Comparison of ENCODE assay signal across 8 cellular contexts in genomic region chr14:51283402-51283825, GRCh38. TPM values are rescaled to one million over a fixed set of nuclear protein-coding genes. Genes with fewer than 3 reads are reported as not detected.
DNase-seq lines count a peak whose midpoint lies in the region; ATAC-seq, FAIRE-seq and TF ChIP-seq lines count a peak whose summit lies in the region.

No MANE protein-coding gene starts in this region.

- TF ChIP-seq RAD21 in HepG2 (CRISPR knock-in tag; IDR thresholded peaks at IDR 0.05) = peak; percentile 58; the same call in 1 of the 2 replicates

- no peaks in the 10 kb centered on the region for H3K9me3 ChIP-seq in DND-41 (ENCODE audit: insufficient read depth, low read length, severe bottlenecking)
- H3K9me3 ChIP-seq in NT2/D1 (ENCODE audit: insufficient read depth, low read length) = no peaks in the 10 kb centered on the region
- H3K9me3 ChIP-seq in HepG2 (ENCODE audit: low read length) = no peaks in the 10 kb centered on the region
- H3K9me3 ChIP-seq in vagina = no peaks in the 10 kb centered on the region

- H3K27ac ChIP-seq in DND-41 (ENCODE audit: low read length) (no peak overlapping the region), KMS-11 (no peak overlapping the region), coronary artery (no peak overlapping the region), HepG2 (ENCODE audit: extremely low read length, insufficient read depth, low read length) (no peak overlapping the region), vagina (peak overlapping the region; percentile 1)

- CTCF ChIA-PET in HepG2 (lab: Yijun Ruan, JAX; ENCODE audit: low intra/inter-chr PET ratio, low total read pairs) = interaction anchor here (0.9 to 2.8 kb wide), 3 partner anchors 467 to 497 kb away, joined by 4 to 25 read pairs (median 15); no protein-coding TSS in a partner anchor

- H3K36me3 ChIP-seq in DND-41 (ENCODE audit: insufficient read depth, low read length) (no peaks in the 10 kb centered on the region), KMS-11 (ENCODE audit: insufficient read depth) (no peaks in the 10 kb centered on the region), NT2/D1 (ENCODE audit: insufficient read depth, insufficient read length, low read length) (no peaks in the 10 kb centered on the region), HepG2 (replicated peaks in 1 of 2; ENCODE audit: control insufficient read depth in 1 of 2, insufficient read depth in 2 of 2, low read length in 2 of 2) (no peaks in the 10 kb centered on the region), vagina (no peaks in the 10 kb centered on the region)

- TF ChIP-seq POLR2A in HepG2 (IDR thresholded peaks at IDR 0.05; ENCODE audit: insufficient read depth in 1 of 2, low read depth in 2 of 2, low read length in 2 of 2) (no peak), vagina (IDR thresholded peaks at IDR 0.05) (no peak)

- no peak overlapping the region for H3K4me2 ChIP-seq in DND-41 (ENCODE audit: insufficient read depth, low read length)
- H3K4me2 ChIP-seq in KMS-11 = no peak overlapping the region
- no peak overlapping the region for H3K4me2 ChIP-seq in HepG2 (ENCODE audit: low read depth, low read length)

- ATAC-seq in DND-41 (ENCODE audit: insufficient read depth, low read depth) = peak; percentile 67
- peak; percentile 77 for ATAC-seq in HepG2
- no peak for ATAC-seq in stimulated activated naive CD8-positive, alpha-beta T cell treated with anti-CD3 and anti-CD28 coated beads, Interleukin-15, Interleukin-2, amounts not matched to agents 100 U/mL and 50 U/mL, for 24 hours
- ATAC-seq in activated CD4-positive, CD25-positive, alpha-beta regulatory T cell treated with anti-CD3 and anti-CD28 coated beads, Interleukin-2, amount 50 U/mL, for 24 hours = no peak

- no peak overlapping the region for H3K9ac ChIP-seq in DND-41 (ENCODE audit: low read depth, low read length)
- H3K9ac ChIP-seq in KMS-11 = no peak overlapping the region
- no peak overlapping the region for H3K9ac ChIP-seq in NT2/D1 (ENCODE audit: insufficient read length, low read depth)
- no peak overlapping the region for H3K9ac ChIP-seq in HepG2 (ENCODE audit: insufficient read depth, low read depth, low read length)

- 31% methylated on average over 3 of the region's 3 CpGs for WGBS in HepG2 (ENCODE audit: low lambda C conversion rate)

- H3K4me3 ChIP-seq in DND-41 (ENCODE audit: low read depth in 1 of 2, low read length in 2 of 2) (no peak overlapping the region), KMS-11 (IDR thresholded peaks at IDR 0.05; ENCODE audit: insufficient read depth, low read depth, low read length) (no peak overlapping the region), NT2/D1 (ENCODE audit: insufficient read length, low read depth) (no peak overlapping the region), coronary artery (no peak overlapping the region), HepG2 (replicated peaks in 1 of 3; ENCODE audit: insufficient read depth in 1 of 3, low read depth in 2 of 3, low read length in 3 of 3) (no peak overlapping the region), vagina (no peak overlapping the region)

- TF ChIP-seq EP300 in HepG2 (IDR thresholded peaks at IDR 0.05; ENCODE audit: low read depth in 2 of 2, low read length in 2 of 2) (no peak), HepG2 (CRISPR knock-in tag; IDR thresholded peaks at IDR 0.05; ENCODE audit: borderline replicate concordance) (no peak)

- H3K4me1 ChIP-seq in DND-41 (ENCODE audit: insufficient read depth, low read length) (no peaks in the 10 kb centered on the region), KMS-11 (ENCODE audit: low read depth, poor library complexity, severe bottlenecking) (peaks cover 5% of the 10 kb centered on the region), NT2/D1 (ENCODE audit: insufficient read depth, insufficient read length) (no peaks in the 10 kb centered on the region), HepG2 (ENCODE audit: insufficient read depth, low read length) (no peaks in the 10 kb centered on the region), vagina (no peaks in the 10 kb centered on the region)

- in situ Hi-C loops in HepG2 (cut with HindIII; ENCODE audit: extremely low pct_ligation_motif_present, low pct_unique_long_range_greater_than_20kb) = loop anchor here (10.0 kb wide), 1 partner anchor 491 kb away; no protein-coding TSS in a partner anchor

- DNase-seq in DND-41 (no peak), NT2/D1 (ENCODE audit: low read depth, low spot score) (peak; percentile 49), coronary artery (ENCODE audit: low spot score) (no peak), HepG2 (ENCODE audit: low spot score) (peak; percentile 74), vagina (ENCODE audit: extremely low spot score in 2 of 2) (no peak)
- DNase-seq in stimulated activated naive CD8-positive, alpha-beta T cell treated with anti-CD3 and anti-CD28 coated beads, Interleukin-15, Interleukin-2, amounts not matched to agents 100 U/mL and 50 U/mL, for 24 hours = no peak

- FAIRE-seq in HepG2 (lab: Jason Lieb, UNC) = peak; percentile 64

- no TSS peak for BruUV-seq in HepG2 (replicated peaks; lab: Mats Ljungman, UMichigan)

- H4K20me1 ChIP-seq in DND-41 (ENCODE audit: insufficient read depth, low read length) = no peaks in the 10 kb centered on the region
- H4K20me1 ChIP-seq in KMS-11 (ENCODE audit: insufficient read depth) = no peaks in the 10 kb centered on the region
- H4K20me1 ChIP-seq in HepG2 (ENCODE audit: insufficient read depth, low read length) = no peaks in the 10 kb centered on the region

- H2AFZ ChIP-seq in DND-41 (ENCODE audit: low read depth, low read length) (no peak overlapping the region), KMS-11 (ENCODE audit: low read depth) (no peak overlapping the region), HepG2 (ENCODE audit: low read length) (no peak overlapping the region)

- intact Hi-C loops in HepG2 (cut with micrococcal nuclease; ENCODE audit: unreplicated experiment) = loop anchor here (1.0 to 5.0 kb wide), 4 partner anchors 369 to 695 kb away; partner anchors contain the start of gene FRMD6
- intact Hi-C loops in vagina (cut with DNase I) = no loop called here

- H3K79me2 ChIP-seq in DND-41 (ENCODE audit: insufficient read depth, low read length) (no peaks in the 10 kb centered on the region), KMS-11 (ENCODE audit: insufficient read depth, low read depth) (no peaks in the 10 kb centered on the region), HepG2 (ENCODE audit: insufficient read depth, low read length) (no peaks in the 10 kb centered on the region)

- H3K27me3 ChIP-seq in DND-41 (ENCODE audit: insufficient read depth, low read length, poor library complexity) (no peaks in the 10 kb centered on the region), KMS-11 (ENCODE audit: insufficient read depth, low read depth) (no peaks in the 10 kb centered on the region), NT2/D1 (ENCODE audit: insufficient read depth, insufficient read length) (no peaks in the 10 kb centered on the region), HepG2 (ENCODE audit: control insufficient read depth in 1 of 2, insufficient read depth in 2 of 2, low read length in 2 of 2) (no peaks in the 10 kb centered on the region), vagina (no peaks in the 10 kb centered on the region)

- POLR2A ChIA-PET in HepG2 (lab: Yijun Ruan, JAX) = no interaction called here

- TF ChIP-seq CTCF in DND-41 (IDR thresholded peaks at IDR 0.05; ENCODE audit: borderline replicate concordance, extremely low read depth, low read length, poor library complexity, severe bottlenecking) (peak; percentile 80), KMS-11 (conservative IDR thresholded peaks at IDR 0.05; ENCODE audit: low read depth, low read length) (peak; percentile 68), coronary artery (IDR thresholded peaks at IDR 0.05) (peak; percentile 64), HepG2 (CRISPR knock-in tag; IDR thresholded peaks at IDR 0.05) (peak; percentile 68), vagina (IDR thresholded peaks at IDR 0.05) (peak; percentile 51 to 95 (median 92))

TF ChIP-seq in HepG2, 621 proteins besides CTCF, POLR2A, EP300 and RAD21 (continues in another document):
- TF ChIP-seq, protein P1, sequence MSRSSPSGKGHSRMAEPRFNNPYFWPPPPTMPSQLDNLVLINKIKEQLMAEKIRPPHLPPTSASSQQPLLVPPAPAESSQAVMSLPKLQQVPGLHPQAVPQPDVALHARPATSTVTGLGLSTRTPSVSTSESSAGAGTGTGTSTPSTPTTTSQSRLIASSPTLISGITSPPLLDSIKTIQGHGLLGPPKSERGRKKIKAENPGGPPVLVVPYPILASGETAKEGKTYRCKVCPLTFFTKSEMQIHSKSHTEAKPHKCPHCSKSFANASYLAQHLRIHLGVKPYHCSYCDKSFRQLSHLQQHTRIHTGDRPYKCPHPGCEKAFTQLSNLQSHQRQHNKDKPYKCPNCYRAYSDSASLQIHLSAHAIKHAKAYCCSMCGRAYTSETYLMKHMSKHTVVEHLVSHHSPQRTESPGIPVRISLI (CRISPR knock-in tag; IDR thresholded peaks at IDR 0.05; ENCODE audit: borderline replicate concordance) = peak; percentile 65; the same call in 1 of the 2 replicates
- no peak for TF ChIP-seq KLF6 (CRISPR knock-in tag; IDR thresholded peaks at IDR 0.05)

RNA-seq across cellular contexts. Expression of gene TMX1, which starts 43.4 kb away (rescaled TPM):
- total RNA-seq in HepG2 (2016; rRNA removed; fragmentation: Illumina TruSeq; extraction: Trizol) (32.5 and 56.8 TPM in 2 replicates), vagina (17.4 TPM)
- total RNA-seq in HepG2 (2016; cell fraction: cytosol; rRNA removed; fragmentation: Illumina TruSeq; extraction: Trizol; ENCODE audit: low read depth) = 5.9 and 6.6 TPM in 2 replicates
- total RNA-seq in HepG2 (2016; cell fraction: insoluble cytoplasmic fraction; rRNA removed; fragmentation: Illumina TruSeq; extraction: Trizol) = 32.1 and 53.5 TPM in 2 replicates
- 10.2 and 12.2 TPM in 2 replicates for total RNA-seq in HepG2 (2016; cell fraction: membrane; rRNA removed; fragmentation: Illumina TruSeq; extraction: Trizol)
- 51.5 and 56.3 TPM in 2 replicates for total RNA-seq in HepG2 (2016; cell fraction: nucleus; rRNA removed; fragmentation: Illumina TruSeq; extraction: Trizol)
- 19.2 and 23.0 TPM in 2 replicates for polyA plus RNA-seq in HepG2 (2011; rRNA removed)
- polyA plus RNA-seq in HepG2 (2011; cell fraction: cytosol; rRNA removed) = 13.3 and 19.4 TPM in 2 replicates
- polyA plus RNA-seq in HepG2 (2011; cell fraction: nucleus; rRNA removed) = 5.7 and 8.3 TPM in 2 replicates
- polyA plus RNA-seq in HepG2 (2012) = 32.5 and 34.9 TPM in 2 replicates
- 1.8 and 2.1 TPM in 2 replicates for polyA plus RNA-seq in HepG2 (2016; cell fraction: cytosol; fragmentation: Illumina TruSeq; extraction: Trizol; ENCODE audit: low read depth)
- 26.9 and 32.0 TPM in 2 replicates for polyA plus RNA-seq in HepG2 (2016; cell fraction: insoluble cytoplasmic fraction; fragmentation: Illumina TruSeq; extraction: Trizol; ENCODE audit: low read depth)
- polyA plus RNA-seq in HepG2 (2016; cell fraction: membrane; fragmentation: Illumina TruSeq; extraction: Trizol; ENCODE audit: low read depth) = 5.0 and 5.1 TPM in 2 replicates
- polyA plus RNA-seq in HepG2 (2016; cell fraction: nucleus; fragmentation: Illumina TruSeq; extraction: Trizol; ENCODE audit: insufficient read depth, low read depth) = 56.6 and 62.3 TPM in 2 replicates
- polyA minus RNA-seq in HepG2 (2011; rRNA and poly(A)+ RNA removed; ENCODE audit: low replicate concordance) = 24.2 and 31.8 TPM in 2 replicates
- 24.0 and 24.4 TPM in 2 replicates for polyA minus RNA-seq in HepG2 (2011; cell fraction: cytosol; rRNA and poly(A)+ RNA removed)
- polyA minus RNA-seq in HepG2 (2011; cell fraction: nucleus; rRNA and poly(A)+ RNA removed) = 41.6 and 41.8 TPM in 2 replicates

Comparison
In these comparisons a context has a peak if more than half of its experiments do, and no peak if none do; other contexts are left out.
1. ATAC-seq: peak in DND-41 (single experiment) and HepG2 (single experiment); none in stimulated activated naive CD8-positive, alpha-beta T cell treated with anti-CD3 and anti-CD28 coated beads, Interleukin-15, Interleukin-2, amounts not matched to agents 100 U/mL and 50 U/mL, for 24 hours (single experiment) and activated CD4-positive, CD25-positive, alpha-beta regulatory T cell treated with anti-CD3 and anti-CD28 coated beads, Interleukin-2, amount 50 U/mL, for 24 hours (0 of 2).
2. DNase-seq: peak in NT2/D1 (single experiment) and HepG2 (single experiment); none in DND-41 (single experiment), coronary artery (single experiment), vagina (0 of 2) and stimulated activated naive CD8-positive, alpha-beta T cell treated with anti-CD3 and anti-CD28 coated beads, Interleukin-15, Interleukin-2, amounts not matched to agents 100 U/mL and 50 U/mL, for 24 hours (single experiment).
3. Peak in every context shown above with its lines, with median percentiles within 50 percentile points of each other: CTCF ChIP-seq.